ENCODE assay signal across 8 cellular contexts in genomic region chr5:43601454-43602260, GRCh38. TPM values are rescaled to one million over a fixed set of nuclear protein-coding genes. Genes with fewer than 3 reads are reported as not detected.
DNase-seq lines count a peak whose midpoint lies in the region; ATAC-seq, FAIRE-seq and TF ChIP-seq lines count a peak whose summit lies in the region.

No MANE protein-coding gene starts in this region.

- H3K36me3 ChIP-seq in Karpas-422 (ENCODE audit: insufficient read depth, low read length) (peaks cover 4% of the 10 kb centered on the region; the same call in 1 of the 2 replicates), heart right ventricle (peaks cover 0 to 9% (median 0%) of the 10 kb centered on the region in 9 donors), small intestine (ENCODE audit: control insufficient read depth in 2 of 2, insufficient read depth in 2 of 2, low read length in 2 of 2) (peaks cover 0 to 1% of the 10 kb centered on the region in 2 donors)

- 34 to 44% methylated on average over 8 of the region's 8 CpGs for WGBS in heart right ventricle, 2 donors
- WGBS in small intestine, 3 donors, result 49 to 57% (median 54%) methylated on average over 8 of the region's 8 CpGs

- H3K4me3 ChIP-seq in Karpas-422 (ENCODE audit: low read length) (peak overlapping the region; percentile 88), heart right ventricle (peak overlapping the region in 9 of 10 donors; percentile 67 to 93 (median 75)), small intestine (ENCODE audit: low read depth in 1 of 2, low read length in 2 of 2) (no peak overlapping the region)

- H3K79me2 ChIP-seq in Karpas-422 (ENCODE audit: low read length), result peaks cover 91% of the 10 kb centered on the region

- no peaks in the 10 kb centered on the region for H3K27me3 ChIP-seq in Karpas-422 (ENCODE audit: low read length)
- H3K27me3 ChIP-seq in heart right ventricle, result no peaks in the 10 kb centered on the region
- H3K27me3 ChIP-seq in small intestine (ENCODE audit: control insufficient read depth in 2 of 2, insufficient read depth in 2 of 2, low read length in 2 of 2), result no peaks in the 10 kb centered on the region

- in situ Hi-C loops in Caki2 (cut with HindIII; ENCODE audit: low pct_unique_long_range_greater_than_20kb, low sequenced_read_pairs), result no loop called here

- H3K27ac ChIP-seq in Karpas-422 (ENCODE audit: low read length) (peak overlapping the region; percentile 86), VCaP (peak overlapping the region; percentile 68; the same call in 1 of the 2 replicates), heart right ventricle (peak overlapping the region; percentile 93 to 99 (median 96)), small intestine (ENCODE audit: low read depth in 1 of 2, low read length in 1 of 2) (peak overlapping the region in 1 of 2 donors; percentile 48)

- H3K9me2 ChIP-seq in Karpas-422 (replicated peaks; ENCODE audit: insufficient read depth, low read length), result no peaks in the 10 kb centered on the region

- H3K4me1 ChIP-seq in Karpas-422 (ENCODE audit: low read length) (peaks cover 35% of the 10 kb centered on the region), heart right ventricle (peaks cover 0 to 51% (median 30%) of the 10 kb centered on the region in 9 donors), small intestine (ENCODE audit: control insufficient read depth in 2 of 2, insufficient read depth in 1 of 2, low read depth in 1 of 2, low read length in 1 of 2) (peaks cover 0 to 9% of the 10 kb centered on the region in 2 donors)

- intact Hi-C loops in heart right ventricle (cut with DNase I), result loop anchor here in 9 of 10 donors (2.0 to 10.0 kb wide), 4 partner anchors 45 to 119 kb away; partner anchors contain the start of genes PAIP1 (in 8 of the 9) and TMEM267 (in 1 of the 9)

- H2AFZ ChIP-seq in Karpas-422 (ENCODE audit: low read length), result peak overlapping the region; percentile 62

- no peaks in the 10 kb centered on the region for H3K9me3 ChIP-seq in Karpas-422 (ENCODE audit: low read length)
- no peaks in the 10 kb centered on the region for H3K9me3 ChIP-seq in heart right ventricle
- H3K9me3 ChIP-seq in small intestine (ENCODE audit: control insufficient read depth, low read depth), result no peaks in the 10 kb centered on the region

- peak overlapping the region; percentile 90 for H3K9ac ChIP-seq in Karpas-422 (ENCODE audit: low read length)

- H4K20me1 ChIP-seq in Karpas-422 (ENCODE audit: insufficient read depth, low read depth, low read length), result no peaks in the 10 kb centered on the region

- peak; percentile 33 for DNase-seq in Caki2 (ENCODE audit: low read depth)
- DNase-seq in Karpas-422, result peak; percentile 81
- peak in 1 of 2 donors; percentile 21 for DNase-seq in heart right ventricle
- DNase-seq in small intestine, result peak; percentile 36
- DNase-seq in mesenteric fat pad (ENCODE audit: low spot score), result no peak

- ATAC-seq in GM19463 (IDR thresholded peaks at IDR 0.05; ENCODE audit: unreplicated experiment) (peak; percentile 26), heart right ventricle (peak in 7 of 8 donors; percentile 22 to 62 (median 48)), GM18873 (IDR thresholded peaks at IDR 0.05; ENCODE audit: low FRiP score, unreplicated experiment) (no peak)

- peak overlapping the region; percentile 80 for H3K4me2 ChIP-seq in Karpas-422 (ENCODE audit: low read depth, low read length, poor library complexity, severe bottlenecking)

- FAIRE-seq in small intestine (lab: Jason Lieb, UNC), result no peak

- TF ChIP-seq CTCF in VCaP (conservative IDR thresholded peaks at IDR 0.05) (no peak), heart right ventricle (IDR thresholded peaks at IDR 0.05) (no peak)

RNA-seq across cellular contexts. Expression of gene NNT, which starts 1.3 kb away (rescaled TPM):
- 32.5 and 86.3 TPM in 2 replicates for total RNA-seq in Caki2 (2014; rRNA removed; shearing (Covaris generic); ENCODE audit: low replicate concordance)
- 67.5 and 96.9 TPM in 2 replicates for total RNA-seq in Karpas-422 (2014; rRNA removed; shearing (Covaris generic); ENCODE audit: low replicate concordance)
- 100 to 1,000 TPM; 383 to 731 (median 639) TPM for total RNA-seq in heart right ventricle
- 10 to 100 TPM; 40.8 to 78.5 TPM for polyA plus RNA-seq in heart right ventricle
- polyA plus RNA-seq in small intestine, result 10 to 100 TPM in 2 of 3 donors, 1 to 10 TPM in 1; 7.4 to 28.0 (median 22.4) TPM
- 81.6 TPM for total RNA-seq in mesenteric fat pad

RNA-seq across cellular contexts. Expression of gene PAIP1, which starts 44.8 kb away (rescaled TPM):
- 87.2 and 87.5 TPM in 2 replicates for total RNA-seq in Caki2 (2014; rRNA removed; shearing (Covaris generic); ENCODE audit: low replicate concordance)
- 98.5 and 128 TPM in 2 replicates for total RNA-seq in Karpas-422 (2014; rRNA removed; shearing (Covaris generic); ENCODE audit: low replicate concordance)
- total RNA-seq in heart right ventricle (100 to 1,000 TPM; 112 to 162 (median 138) TPM), mesenteric fat pad (89.0 TPM)
- polyA plus RNA-seq in heart right ventricle (10 to 100 TPM; 51.1 to 84.6 TPM), small intestine (10 to 100 TPM; 45.6 to 50.9 (median 47.6) TPM)

Comparison
In these comparisons a context has a peak if more than half of its experiments do, and no peak if none do; other contexts are left out.
1. H3K4me3 ChIP-seq: peak in Karpas-422 (single experiment) and heart right ventricle (9 of 10); none in small intestine (0 of 2).